In genomic region chr3:119492128-119492527, GRCh38 we compare ENCODE assay signal across 22 cellular contexts. TPM values are rescaled to one million over a fixed set of nuclear protein-coding genes. Genes with fewer than 3 reads are reported as not detected.
DNase-seq lines count a peak whose midpoint lies in the region; ATAC-seq, FAIRE-seq and TF ChIP-seq lines count a peak whose summit lies in the region.
"Had no signal": no experiment of that assay in that cellular context is flagged by ENCODE, and none has a peak within 500 bp of the region (broad histone marks: within the 10 kb centered on the region; RNA-seq: fewer than 3 reads in every experiment).

No MANE protein-coding gene starts in this region.

- TF ChIP-seq CTCF in SK-N-SH (IDR thresholded peaks at IDR 0.05) (no peak), IMR-90 (conservative IDR thresholded peaks at IDR 0.05; ENCODE audit: low read depth, low read length) (no peak), bronchial epithelial cell (IDR thresholded peaks at IDR 0.05; ENCODE audit: insufficient read depth, low read length, severe bottlenecking) (no peak), left lung (IDR thresholded peaks at IDR 0.05) (no peak)

- no peak overlapping the region for H2BK120ac ChIP-seq in IMR-90 (ENCODE audit: low read depth, low read length)

- no peak overlapping the region for H4K5ac ChIP-seq in IMR-90 (ENCODE audit: low read depth, low read length)

- H3K79me1 ChIP-seq in IMR-90 (ENCODE audit: low read depth in 1 of 2, low read length in 2 of 2) = peaks cover 1 to 2% of the 10 kb centered on the region in 2 experiments; a peak in 1 of 4 replicates

- H3K4me3 ChIP-seq in SK-N-SH (ENCODE audit: low read depth in 2 of 2, low read length in 1 of 2) = no peak overlapping the region
- no peak overlapping the region for H3K4me3 ChIP-seq in IMR-90 (ENCODE audit: insufficient read depth, low read depth, low read length)
- H3K4me3 ChIP-seq in bronchial epithelial cell (ENCODE audit: low read depth, low read length) = no peak overlapping the region
- no peak overlapping the region for H3K4me3 ChIP-seq in left lung
- H3K4me3 ChIP-seq: MG63 had no signal

- H3K27ac ChIP-seq in SK-N-SH (ENCODE audit: low read depth in 2 of 2, low read length in 1 of 2) = no peak overlapping the region
- no peak overlapping the region for H3K27ac ChIP-seq in IMR-90 (ENCODE audit: insufficient read depth, low read length)
- no peak overlapping the region for H3K27ac ChIP-seq in left lung

- H2AFZ ChIP-seq in SK-N-SH (ENCODE audit: low read depth) (no peak overlapping the region), IMR-90 (replicated peaks; ENCODE audit: low read length, poor library complexity) (no peak overlapping the region)

- H3F3A ChIP-seq in SK-N-SH (replicated peaks; ENCODE audit: insufficient read depth) = peaks cover 5% of the 10 kb centered on the region

- 89% methylated on average over 2 of the region's 2 CpGs for WGBS in SK-N-SH (ENCODE audit: low lambda C conversion rate)
- no CpG with 5 or more reads among the region's 2 CpGs for WGBS in IMR-90 (ENCODE audit: extremely low coverage in 2 of 2, insufficient read length in 1 of 2), 2 experiments

- no peaks in the 10 kb centered on the region for H3K9me2 ChIP-seq in SK-N-SH

- no peak overlapping the region for H3K18ac ChIP-seq in IMR-90 (ENCODE audit: low read depth, low read length)

- ATAC-seq in SK-N-SH treated with all-trans-retinoic acid at 6 μM for 48 hours = no peak
- no peak for ATAC-seq in IMR-90 (ENCODE audit: low read depth)
- ATAC-seq in left lung = peak; percentile 37
- ATAC-seq: HCT116 had no signal

- H3K23ac ChIP-seq in IMR-90 (ENCODE audit: low read depth, low read length) = no peak overlapping the region

- H3K9me1 ChIP-seq in IMR-90 (ENCODE audit: insufficient read depth, low read length) = no peaks in the 10 kb centered on the region

- H4K8ac ChIP-seq in IMR-90 (ENCODE audit: low read depth in 2 of 2, low read length in 2 of 2) = no peak overlapping the region

- H3K36me3 ChIP-seq in SK-N-SH (replicated peaks in 1 of 2; ENCODE audit: control insufficient read depth in 1 of 2, insufficient read depth in 2 of 2, low read length in 1 of 2) = peaks cover 13 to 42% of the 10 kb centered on the region in 2 experiments
- no peaks in the 10 kb centered on the region for H3K36me3 ChIP-seq in IMR-90 (ENCODE audit: control insufficient read depth, insufficient read depth, low read length)
- no peaks in the 10 kb centered on the region for H3K36me3 ChIP-seq in bronchial epithelial cell (ENCODE audit: control insufficient read depth, insufficient read depth, low read length)
- H3K36me3 ChIP-seq in left lung = peaks cover 0 to 36% of the 10 kb centered on the region in 2 donors

- in situ Hi-C loops in IMR-90 (cut with MboI; ENCODE audit: low sequenced_read_pairs) = no loop called here

- CTCF ChIA-PET in SK-N-SH (lab: Yijun Ruan, JAX) = no interaction called here
- CTCF ChIA-PET in IMR-90 (lab: Yijun Ruan, JAX) = no interaction called here
- CTCF ChIA-PET in HEK293T (lab: Yijun Ruan, JAX) = no interaction called here

- DNase-seq in SK-N-SH (no peak), IMR-90 (no peak), bronchial epithelial cell (ENCODE audit: low read depth) (peak; percentile 5), left lung (no peak), HEK293T (ENCODE audit: extremely low spot score) (no peak), NCI-H187 (lab: John Stamatoyannopoulos, UW) (no peak)
- DNase-seq: 8988T, Calu3, GOT3, KBM-7, MG63, NCI-H1105 treated with DMSO at 0.1 percent for 48 hours, NCI-H146, NCI-H2029, NCI-H446, NCI-H524 treated with DMSO at 0.1 percent for 48 hours, NCI-H774, SIG-M5 had no signal

- TF ChIP-seq RAD21 in SK-N-SH (IDR thresholded peaks at IDR 0.05; ENCODE audit: low read length) = no peak
- no peak for TF ChIP-seq RAD21 in IMR-90 (IDR thresholded peaks at IDR 0.05; ENCODE audit: low read length)

- no peak overlapping the region for H3K56ac ChIP-seq in IMR-90 (ENCODE audit: extremely low read depth, insufficient read depth, low read length)

- no peaks in the 10 kb centered on the region for H3K9me3 ChIP-seq in SK-N-SH
- H3K9me3 ChIP-seq in IMR-90 (ENCODE audit: control insufficient read depth, insufficient read depth, low read length) = no peaks in the 10 kb centered on the region
- H3K9me3 ChIP-seq in left lung = no peaks in the 10 kb centered on the region
- H3K9me3 ChIP-seq: MG63 had no signal

- H4K20me1 ChIP-seq in SK-N-SH (ENCODE audit: insufficient read depth) (no peaks in the 10 kb centered on the region), IMR-90 (ENCODE audit: insufficient read depth, low read length) (no peaks in the 10 kb centered on the region)

- H3K4ac ChIP-seq in IMR-90 (ENCODE audit: low read depth, low read length) = no peak overlapping the region

- H2AK9ac ChIP-seq in IMR-90 (replicated peaks; ENCODE audit: low read depth, low read length, poor library complexity) = no peak overlapping the region

- no peak overlapping the region for H3K4me2 ChIP-seq in SK-N-SH
- no peak overlapping the region for H3K4me2 ChIP-seq in IMR-90 (ENCODE audit: low read depth, low read length)

- no peak overlapping the region for H2BK15ac ChIP-seq in IMR-90 (ENCODE audit: low read depth, low read length)

- H4K91ac ChIP-seq in IMR-90 (ENCODE audit: insufficient read depth, low read depth, low read length) = no peak overlapping the region

- TF ChIP-seq POLR2A in IMR-90 (IDR thresholded peaks at IDR 0.05; ENCODE audit: low read depth, low read length) = no peak

- dilution Hi-C loops in IMR-90 (cut with HindIII; ENCODE audit: low sequenced_read_pairs, unreplicated experiment) = no loop called here

- intact Hi-C loops in IMR-90 (cut with micrococcal nuclease) = no loop called here
- intact Hi-C loops in left lung (cut with DNase I) = no loop called here

- no peak overlapping the region for H2BK20ac ChIP-seq in IMR-90 (ENCODE audit: low read depth, low read length)

- H2AK5ac ChIP-seq in IMR-90 (ENCODE audit: low read depth, low read length) = no peak overlapping the region

- no peak for TF ChIP-seq EP300 in SK-N-SH (IDR thresholded peaks at IDR 0.05; ENCODE audit: borderline replicate concordance in 1 of 2, low read depth in 1 of 2, low read length in 1 of 2)

- POLR2A ChIA-PET in SK-N-SH (lab: Yijun Ruan, JAX) (no interaction called here), IMR-90 (lab: Charles Lee; ENCODE audit: unreplicated experiment) (no interaction called here), HEK293T (lab: Yijun Ruan, JAX) (no interaction called here)

- H3K27me3 ChIP-seq in SK-N-SH (ENCODE audit: insufficient read depth) (no peaks in the 10 kb centered on the region), IMR-90 (ENCODE audit: control insufficient read depth, insufficient read depth, low read length) (no peaks in the 10 kb centered on the region), bronchial epithelial cell (ENCODE audit: control insufficient read depth, insufficient read depth, low read length) (no peaks in the 10 kb centered on the region), left lung (no peaks in the 10 kb centered on the region)
- H3K27me3 ChIP-seq: MG63 had no signal

- BruUV-seq in IMR-90 (replicated peaks; lab: Mats Ljungman, UMichigan) = no TSS peak

- H3K14ac ChIP-seq in IMR-90 (replicated peaks; ENCODE audit: low read depth, low read length) = no peak overlapping the region

- H2BK5ac ChIP-seq in IMR-90 (ENCODE audit: low read depth, low read length, poor library complexity, severe bottlenecking) = no peak overlapping the region

- H3K4me1 ChIP-seq in SK-N-SH (ENCODE audit: control insufficient read depth in 1 of 2, insufficient read depth in 2 of 2, low read depth in 1 of 2, low read length in 1 of 2) = peaks cover 0 to under 1% of the 10 kb centered on the region in 2 experiments; a peak in 1 of 4 replicates
- H3K4me1 ChIP-seq in IMR-90 (ENCODE audit: control insufficient read depth, insufficient read depth, low read length) = no peaks in the 10 kb centered on the region
- H3K4me1 ChIP-seq in left lung = peaks cover 3 to 4% of the 10 kb centered on the region in 2 donors

- H3K9ac ChIP-seq in SK-N-SH (no peak overlapping the region), IMR-90 (ENCODE audit: low read depth, low read length) (no peak overlapping the region)

- FAIRE-seq in bronchial epithelial cell (lab: Jason Lieb, UNC) = no peak
- FAIRE-seq: G401.6, RCC 7860 had no signal

- peaks cover under 1% of the 10 kb centered on the region; the same call in 1 of the 2 replicates for H3K79me2 ChIP-seq in SK-N-SH (ENCODE audit: insufficient read depth)

TF ChIP-seq in SK-N-SH treated with all-trans-retinoic acid at 6 μM for 48 hours, 23 proteins besides CTCF, POLR2A, EP300 and RAD21 (continues in another document):
- TF ChIP-seq ZNF70 (CRISPR knock-in tag; IDR thresholded peaks at IDR 0.05) = no peak

TF ChIP-seq in HEK293T, 16 proteins besides CTCF, POLR2A, EP300 and RAD21:
- TF ChIP-seq ARNT (IDR thresholded peaks at IDR 0.05) (no peak), FOXA1 (IDR thresholded peaks at IDR 0.05) (no peak), ELF4 (IDR thresholded peaks at IDR 0.05) (no peak), BHLHE40 (IDR thresholded peaks at IDR 0.05; ENCODE audit: borderline replicate concordance) (no peak)

RNA-seq across cellular contexts. Expression of gene TIMMDC1, which starts 6.2 kb away (rescaled TPM):
- polyA plus RNA-seq in SK-N-SH (2012; rRNA removed) = 128 and 153 TPM in 2 replicates
- 134 and 151 TPM in 2 replicates for polyA plus RNA-seq in SK-N-SH (2012; cell fraction: cytosol; rRNA removed)
- 111 and 126 TPM in 2 replicates for polyA plus RNA-seq in SK-N-SH (2012; cell fraction: nucleus; rRNA removed)
- 44.2 and 52.5 TPM in 2 replicates for total RNA-seq in IMR-90 (2012; rRNA removed)
- 45.5 and 56.6 TPM in 2 replicates for polyA plus RNA-seq in IMR-90 (2012; rRNA removed)
- 29.7 and 35.4 TPM in 2 replicates for polyA plus RNA-seq in IMR-90 (2012; cell fraction: cytosol; rRNA removed)
- 40.6 and 48.8 TPM in 2 replicates for polyA plus RNA-seq in IMR-90 (2012; cell fraction: nucleus; rRNA removed; ENCODE audit: low replicate concordance)
- total RNA-seq in bronchial epithelial cell = 52.7 and 59.3 TPM in 2 replicates
- 100 to 1,000 TPM; 107 to 113 TPM for total RNA-seq in left lung

RNA-seq across cellular contexts. Expression of gene POGLUT1, which starts 23.4 kb away (rescaled TPM):
- polyA plus RNA-seq in SK-N-SH (2012; rRNA removed) (12.1 and 21.0 TPM in 2 replicates), IMR-90 (2012; rRNA removed) (7.5 and 7.8 TPM in 2 replicates)
- polyA plus RNA-seq in SK-N-SH (2012; cell fraction: cytosol; rRNA removed) = 16.2 and 17.0 TPM in 2 replicates
- polyA plus RNA-seq in SK-N-SH (2012; cell fraction: nucleus; rRNA removed) = 12.6 and 31.8 TPM in 2 replicates
- total RNA-seq in IMR-90 (2012; rRNA removed) (18.6 and 21.1 TPM in 2 replicates), bronchial epithelial cell (9.0 and 16.6 TPM in 2 replicates), left lung (10 to 100 TPM; 15.3 to 21.7 TPM)
- polyA plus RNA-seq in IMR-90 (2012; cell fraction: cytosol; rRNA removed) = 2.0 and 2.3 TPM in 2 replicates
- 1.8 and 12.9 TPM in 2 replicates for polyA plus RNA-seq in IMR-90 (2012; cell fraction: nucleus; rRNA removed; ENCODE audit: low replicate concordance)

RNA-seq across cellular contexts. Expression of gene TMEM39A, which starts 28.7 kb away (rescaled TPM):
- polyA plus RNA-seq in SK-N-SH (2012; rRNA removed) (13.2 and 19.0 TPM in 2 replicates), IMR-90 (2012; rRNA removed) (24.6 and 29.6 TPM in 2 replicates)
- 11.8 and 14.5 TPM in 2 replicates for polyA plus RNA-seq in SK-N-SH (2012; cell fraction: cytosol; rRNA removed)
- polyA plus RNA-seq in SK-N-SH (2012; cell fraction: nucleus; rRNA removed) = 45.4 and 64.9 TPM in 2 replicates
- total RNA-seq in IMR-90 (2012; rRNA removed) (88.6 and 117 TPM in 2 replicates), bronchial epithelial cell (43.7 and 51.3 TPM in 2 replicates), left lung (10 to 100 TPM; 56.6 to 65.0 TPM)
- 36.0 and 44.5 TPM in 2 replicates for polyA plus RNA-seq in IMR-90 (2012; cell fraction: cytosol; rRNA removed)
- 93.9 and 96.9 TPM in 2 replicates for polyA plus RNA-seq in IMR-90 (2012; cell fraction: nucleus; rRNA removed; ENCODE audit: low replicate concordance)
